In the genomic region with DNA sequence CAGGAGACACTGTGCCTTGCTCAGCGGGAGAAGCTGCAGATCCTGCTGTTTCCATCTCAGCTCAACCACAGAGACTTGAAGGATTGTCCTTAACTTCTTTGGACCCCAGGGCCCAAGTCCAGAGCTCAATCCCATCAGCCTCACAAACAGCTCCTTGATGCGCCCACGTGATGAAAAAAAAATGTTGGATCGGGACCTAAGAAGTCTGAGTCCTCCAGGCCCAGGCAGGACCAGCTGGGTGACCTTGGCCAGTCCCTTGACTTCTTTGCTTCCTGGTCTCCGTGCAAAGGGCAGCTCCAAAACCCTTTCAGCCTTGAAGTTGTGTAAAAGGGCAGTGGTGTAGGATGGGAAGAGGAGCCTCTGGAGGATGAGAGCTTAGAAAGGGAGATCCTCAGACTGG, we compare ENCODE assay signal across 1 cellular context.
TF ChIP-seq lines count a peak whose summit lies in the region.

No MANE protein-coding gene starts in this region.

TF ChIP-seq in HCT116, 20 proteins besides CTCF, POLR2A, EP300 and RAD21 (continued from another document):
- TF ChIP-seq, protein P1, sequence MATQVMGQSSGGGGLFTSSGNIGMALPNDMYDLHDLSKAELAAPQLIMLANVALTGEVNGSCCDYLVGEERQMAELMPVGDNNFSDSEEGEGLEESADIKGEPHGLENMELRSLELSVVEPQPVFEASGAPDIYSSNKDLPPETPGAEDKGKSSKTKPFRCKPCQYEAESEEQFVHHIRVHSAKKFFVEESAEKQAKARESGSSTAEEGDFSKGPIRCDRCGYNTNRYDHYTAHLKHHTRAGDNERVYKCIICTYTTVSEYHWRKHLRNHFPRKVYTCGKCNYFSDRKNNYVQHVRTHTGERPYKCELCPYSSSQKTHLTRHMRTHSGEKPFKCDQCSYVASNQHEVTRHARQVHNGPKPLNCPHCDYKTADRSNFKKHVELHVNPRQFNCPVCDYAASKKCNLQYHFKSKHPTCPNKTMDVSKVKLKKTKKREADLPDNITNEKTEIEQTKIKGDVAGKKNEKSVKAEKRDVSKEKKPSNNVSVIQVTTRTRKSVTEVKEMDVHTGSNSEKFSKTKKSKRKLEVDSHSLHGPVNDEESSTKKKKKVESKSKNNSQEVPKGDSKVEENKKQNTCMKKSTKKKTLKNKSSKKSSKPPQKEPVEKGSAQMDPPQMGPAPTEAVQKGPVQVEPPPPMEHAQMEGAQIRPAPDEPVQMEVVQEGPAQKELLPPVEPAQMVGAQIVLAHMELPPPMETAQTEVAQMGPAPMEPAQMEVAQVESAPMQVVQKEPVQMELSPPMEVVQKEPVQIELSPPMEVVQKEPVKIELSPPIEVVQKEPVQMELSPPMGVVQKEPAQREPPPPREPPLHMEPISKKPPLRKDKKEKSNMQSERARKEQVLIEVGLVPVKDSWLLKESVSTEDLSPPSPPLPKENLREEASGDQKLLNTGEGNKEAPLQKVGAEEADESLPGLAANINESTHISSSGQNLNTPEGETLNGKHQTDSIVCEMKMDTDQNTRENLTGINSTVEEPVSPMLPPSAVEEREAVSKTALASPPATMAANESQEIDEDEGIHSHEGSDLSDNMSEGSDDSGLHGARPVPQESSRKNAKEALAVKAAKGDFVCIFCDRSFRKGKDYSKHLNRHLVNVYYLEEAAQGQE (IDR thresholded peaks at IDR 0.05; ENCODE audit: low read depth): no peak
- TF ChIP-seq, protein P2, sequence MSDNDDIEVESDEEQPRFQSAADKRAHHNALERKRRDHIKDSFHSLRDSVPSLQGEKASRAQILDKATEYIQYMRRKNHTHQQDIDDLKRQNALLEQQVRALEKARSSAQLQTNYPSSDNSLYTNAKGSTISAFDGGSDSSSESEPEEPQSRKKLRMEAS (IDR thresholded peaks at IDR 0.05): no peak
- no peak for TF ChIP-seq SRF (IDR thresholded peaks at IDR 0.05; ENCODE audit: low read depth)
- TF ChIP-seq CBX3 (IDR thresholded peaks at IDR 0.05; ENCODE audit: low read depth): no peak
